ENCODE assay signal across 30 cellular contexts in genomic region chr12:5581616-5582367, GRCh38.
A peak's percentile ranks its signal among the peaks of the same experiment; 100 is the strongest.
DNase-seq lines count a peak whose midpoint lies in the region; ATAC-seq and TF ChIP-seq lines count a peak whose summit lies in the region.
"Had no signal": no experiment of that assay in that cellular context is flagged by ENCODE, and none has a peak within 500 bp of the region (broad histone marks: within the 10 kb centered on the region; RNA-seq: fewer than 3 reads in every experiment).

No MANE protein-coding gene starts in this region.

- H3K9me3 ChIP-seq in ascending aorta (no peaks in the 10 kb centered on the region), heart right ventricle (no peaks in the 10 kb centered on the region), upper lobe of right lung (no peaks in the 10 kb centered on the region), neuronal stem cell (replicated peaks in 1 of 2; ENCODE audit: control insufficient read depth in 2 of 2, insufficient read depth in 1 of 2, low read depth in 1 of 2, low read length in 2 of 2) (no peaks in the 10 kb centered on the region)
- H3K9me3 ChIP-seq: lower lobe of right lung, sigmoid colon, transverse colon had no signal

- H2AFZ ChIP-seq in neuronal stem cell (ENCODE audit: low read length): no peak overlapping the region
- H2AFZ ChIP-seq: parathyroid adenoma had no signal

- H3K4me2 ChIP-seq in neuronal stem cell (ENCODE audit: insufficient read depth, low read length, poor library complexity, severe bottlenecking): no peak overlapping the region

- H3K4me3 ChIP-seq in ascending aorta (peak overlapping the region in 1 of 2 donors; percentile 23), heart right ventricle (peak overlapping the region in 1 of 10 donors; percentile 1), upper lobe of right lung (no peak overlapping the region), neuronal stem cell (ENCODE audit: low read length in 2 of 2) (no peak overlapping the region)
- H3K4me3 ChIP-seq: cardiac muscle cell, lower lobe of right lung, sigmoid colon, transverse colon had no signal

- H3K27me3 ChIP-seq in ascending aorta: no peaks in the 10 kb centered on the region
- H3K27me3 ChIP-seq in heart right ventricle: peaks cover 0 to 5% (median 0%) of the 10 kb centered on the region in 7 donors
- no peaks in the 10 kb centered on the region for H3K27me3 ChIP-seq in upper lobe of right lung
- H3K27me3 ChIP-seq in neuronal stem cell (ENCODE audit: control insufficient read depth in 3 of 3, insufficient read depth in 3 of 3, low read depth in 1 of 3, low read length in 3 of 3): no peaks in the 10 kb centered on the region
- H3K27me3 ChIP-seq: cardiac muscle cell, sigmoid colon, transverse colon had no signal

- no peak overlapping the region for H2BK5ac ChIP-seq in neuronal stem cell (ENCODE audit: low read length)

- peak overlapping the region in 1 of 3 experiments; percentile 1 for H3K4me3 Mint-ChIP-seq in nephron
- H3K4me3 Mint-ChIP-seq in activated CD4-positive, alpha-beta T cell treated with anti-CD3 and anti-CD28 coated beads, Interleukin-2, amount 10 ng/mL, durations not matched to agents 7 days and 5 days: no peak overlapping the region
- H3K4me3 Mint-ChIP-seq: activated CD4-positive, alpha-beta T cell treated with anti-CD3 and anti-CD28 coated beads, Interleukin-2, amount 10 ng/mL, durations not matched to agents 24 days and 14 days; activated naive CD8-positive, alpha-beta T cell treated with anti-CD3 and anti-CD28 coated beads for 36 hours; activated T-cell treated with anti-CD3 and anti-CD28 coated beads, Interleukin-2, amount 50 U/mL, for 24 hours; effector memory CD8-positive, alpha-beta T cell; natural killer cell treated with Interleukin-12 subunit alpha and Interleukin-12 subunit beta and Interleukin-15 and Interleukin-18, amount 100 ng/mL, for 72 hours; T-helper 2 cell treated with Interferon-gamma antibody and Interleukin-4, amounts not matched to agents 5 μg/mL and 100 μg/mL, for 36 hours had no signal

- no peak overlapping the region for H4K8ac ChIP-seq in neuronal stem cell (ENCODE audit: low read depth, low read length)

- no peaks in the 10 kb centered on the region for H3K36me3 Mint-ChIP-seq in nephron (ENCODE audit: low read depth)
- no peaks in the 10 kb centered on the region for H3K36me3 Mint-ChIP-seq in activated CD4-positive, alpha-beta T cell treated with anti-CD3 and anti-CD28 coated beads, Interleukin-2, amount 10 ng/mL, durations not matched to agents 7 days and 5 days (ENCODE audit: low read depth)
- H3K36me3 Mint-ChIP-seq: activated naive CD8-positive, alpha-beta T cell treated with anti-CD3 and anti-CD28 coated beads for 36 hours; natural killer cell treated with Interleukin-12 subunit alpha and Interleukin-12 subunit beta and Interleukin-15 and Interleukin-18, amount 100 ng/mL, for 72 hours had no signal

- no peak overlapping the region for H2BK15ac ChIP-seq in neuronal stem cell (ENCODE audit: low read length)

- H3K23ac ChIP-seq in neuronal stem cell (ENCODE audit: low read depth, low read length, poor library complexity): no peak overlapping the region

- no peak overlapping the region for H2BK12ac ChIP-seq in neuronal stem cell (ENCODE audit: low read length)

- CTCF ChIA-PET in activated CD4-positive, alpha-beta T cell treated with anti-CD3 and anti-CD28 coated beads, Interleukin-2, amount 10 ng/mL, durations not matched to agents 7 days and 5 days (lab: Charles Lee): no interaction called here

- peak; percentile 40 to 82 (median 72) for ATAC-seq in heart right ventricle
- ATAC-seq in upper lobe of right lung: peak; percentile 17
- no peak for ATAC-seq in HG03159 (IDR thresholded peaks at IDR 0.05; ENCODE audit: unreplicated experiment)
- ATAC-seq: effector memory CD8-positive, alpha-beta T cell; lower lobe of right lung; natural killer cell treated with Interleukin-12 subunit alpha and Interleukin-12 subunit beta and Interleukin-15 and Interleukin-18, amount 100 ng/mL, for 72 hours had no signal

- peaks cover 54% of the 10 kb centered on the region for H3K4me1 Mint-ChIP-seq in nephron
- no peaks in the 10 kb centered on the region for H3K4me1 Mint-ChIP-seq in activated CD4-positive, alpha-beta T cell treated with anti-CD3 and anti-CD28 coated beads, Interleukin-2, amount 10 ng/mL, durations not matched to agents 7 days and 5 days
- H3K4me1 Mint-ChIP-seq: activated CD4-positive, alpha-beta T cell treated with anti-CD3 and anti-CD28 coated beads, Interleukin-2, amount 10 ng/mL, durations not matched to agents 24 days and 14 days; activated naive CD8-positive, alpha-beta T cell treated with anti-CD3 and anti-CD28 coated beads for 36 hours had no signal

- TF ChIP-seq CTCF in ascending aorta (IDR thresholded peaks at IDR 0.05) (no peak), heart right ventricle (IDR thresholded peaks at IDR 0.05) (no peak), nephron (IDR thresholded peaks at IDR 0.05; ENCODE audit: unreplicated experiment in 3 of 3) (no peak), upper lobe of right lung (IDR thresholded peaks at IDR 0.05) (no peak)

- no peak overlapping the region for H2AK5ac ChIP-seq in neuronal stem cell (ENCODE audit: low read depth, low read length)

- H3K27ac Mint-ChIP-seq in nephron: peak overlapping the region; percentile 49 to 82 (median 67)
- H3K27ac Mint-ChIP-seq in activated CD4-positive, alpha-beta T cell treated with anti-CD3 and anti-CD28 coated beads, Interleukin-2, amount 10 ng/mL, durations not matched to agents 7 days and 5 days: no peak overlapping the region
- H3K27ac Mint-ChIP-seq: activated CD4-positive, alpha-beta T cell treated with anti-CD3 and anti-CD28 coated beads, Interleukin-2, amount 10 ng/mL, durations not matched to agents 24 days and 14 days; activated naive CD8-positive, alpha-beta T cell treated with anti-CD3 and anti-CD28 coated beads for 36 hours; activated T-cell treated with anti-CD3 and anti-CD28 coated beads, Interleukin-2, amount 50 U/mL, for 24 hours; effector memory CD8-positive, alpha-beta T cell; natural killer cell treated with Interleukin-12 subunit alpha and Interleukin-12 subunit beta and Interleukin-15 and Interleukin-18, amount 100 ng/mL, for 72 hours; T-helper 2 cell treated with Interferon-gamma antibody and Interleukin-4, amounts not matched to agents 5 μg/mL and 100 μg/mL, for 36 hours had no signal

- no peak overlapping the region for H4K91ac ChIP-seq in neuronal stem cell (ENCODE audit: low read depth, low read length, poor library complexity)

- peaks cover 6% of the 10 kb centered on the region for H3K27me3 Mint-ChIP-seq in nephron (ENCODE audit: low read depth)
- H3K27me3 Mint-ChIP-seq in activated CD4-positive, alpha-beta T cell treated with anti-CD3 and anti-CD28 coated beads, Interleukin-2, amount 10 ng/mL, durations not matched to agents 7 days and 5 days: peaks cover 6% of the 10 kb centered on the region
- H3K27me3 Mint-ChIP-seq: activated naive CD8-positive, alpha-beta T cell treated with anti-CD3 and anti-CD28 coated beads for 36 hours had no signal

- H3K27ac ChIP-seq in ascending aorta (peak overlapping the region; percentile 39 to 44), heart right ventricle (peak overlapping the region; percentile 29 to 83 (median 70)), upper lobe of right lung (no peak overlapping the region), neuronal stem cell (replicated peaks; ENCODE audit: low read length) (no peak overlapping the region)
- H3K27ac ChIP-seq: cardiac muscle cell, lower lobe of right lung, parathyroid adenoma, sigmoid colon, transverse colon, VCaP had no signal

- H3K9ac ChIP-seq in neuronal stem cell (ENCODE audit: low read depth, low read length, poor library complexity): no peak overlapping the region
- H3K9ac ChIP-seq: parathyroid adenoma had no signal

- H2BK120ac ChIP-seq in neuronal stem cell (ENCODE audit: low read depth, low read length): no peak overlapping the region

- H3K36me3 ChIP-seq in ascending aorta: no peaks in the 10 kb centered on the region
- no peaks in the 10 kb centered on the region for H3K36me3 ChIP-seq in heart right ventricle
- H3K36me3 ChIP-seq in upper lobe of right lung: no peaks in the 10 kb centered on the region
- no peaks in the 10 kb centered on the region for H3K36me3 ChIP-seq in neuronal stem cell (replicated peaks in 1 of 2; ENCODE audit: control insufficient read depth in 2 of 2, insufficient read depth in 2 of 2, low read length in 2 of 2)
- H3K36me3 ChIP-seq: cardiac muscle cell, lower lobe of right lung, sigmoid colon, transverse colon had no signal

- DNase-seq in ascending aorta (ENCODE audit: low spot score in 2 of 2): no peak
- peak in 1 of 2 donors; percentile 76 for DNase-seq in heart right ventricle
- DNase-seq in upper lobe of right lung: no peak
- no peak for DNase-seq in activated CD4-positive, alpha-beta T cell treated with anti-CD3 and anti-CD28 coated beads, Interleukin-2, amount 10 ng/mL, durations not matched to agents 7 days and 5 days
- no peak for DNase-seq in neuronal stem cell (ENCODE audit: low spot score)
- DNase-seq: activated CD4-positive, alpha-beta T cell treated with anti-CD3 and anti-CD28 coated beads, Interleukin-2, amount 10 ng/mL, durations not matched to agents 24 days and 14 days; activated gamma-delta T cell; activated naive CD8-positive, alpha-beta T cell treated with anti-CD3 and anti-CD28 coated beads for 36 hours; activated T-cell treated with anti-CD3 and anti-CD28 coated beads, Interleukin-2, amount 50 U/mL, for 24 hours; cortex of kidney; DMS153; effector memory CD8-positive, alpha-beta T cell; H7; kidney; lower lobe of right lung; NCI-H1436; NCI-H2081; NCI-H2227 treated with DMSO at 0.1 percent for 48 hours; NCI-H526; SHP77; sigmoid colon; stimulated activated CD4-positive, alpha-beta T cell treated with anti-CD3 and anti-CD28 coated beads, Interleukin-4, amount 100 ng/mL, for 24 hours; transverse colon had no signal

- no peak overlapping the region for H3K4ac ChIP-seq in neuronal stem cell (ENCODE audit: low read length)

- H3K9me3 Mint-ChIP-seq in nephron: no peaks in the 10 kb centered on the region
- no peaks in the 10 kb centered on the region for H3K9me3 Mint-ChIP-seq in activated CD4-positive, alpha-beta T cell treated with anti-CD3 and anti-CD28 coated beads, Interleukin-2, amount 10 ng/mL, durations not matched to agents 7 days and 5 days
- H3K9me3 Mint-ChIP-seq: activated CD4-positive, alpha-beta T cell treated with anti-CD3 and anti-CD28 coated beads, Interleukin-2, amount 10 ng/mL, durations not matched to agents 24 days and 14 days; activated naive CD8-positive, alpha-beta T cell treated with anti-CD3 and anti-CD28 coated beads for 36 hours; activated T-cell treated with anti-CD3 and anti-CD28 coated beads, Interleukin-2, amount 50 U/mL, for 24 hours; effector memory CD8-positive, alpha-beta T cell; natural killer cell treated with Interleukin-12 subunit alpha and Interleukin-12 subunit beta and Interleukin-15 and Interleukin-18, amount 100 ng/mL, for 72 hours; T-helper 2 cell treated with Interferon-gamma antibody and Interleukin-4, amounts not matched to agents 5 μg/mL and 100 μg/mL, for 36 hours had no signal

- H3K18ac ChIP-seq in neuronal stem cell (ENCODE audit: low read length): no peak overlapping the region

- intact Hi-C loops in ascending aorta (cut with DNase I): no loop called here
- intact Hi-C loops in heart right ventricle (cut with DNase I): no loop called here
- intact Hi-C loops in upper lobe of right lung (cut with DNase I): no loop called here

- H3K4me1 ChIP-seq in ascending aorta: no peaks in the 10 kb centered on the region
- peaks cover 4 to 91% (median 53%) of the 10 kb centered on the region in 9 donors for H3K4me1 ChIP-seq in heart right ventricle
- peaks cover 10% of the 10 kb centered on the region for H3K4me1 ChIP-seq in upper lobe of right lung
- peaks cover 0 to 24% of the 10 kb centered on the region in 2 donors for H3K4me1 ChIP-seq in neuronal stem cell (ENCODE audit: control insufficient read depth in 2 of 2, insufficient read depth in 1 of 2, low read depth in 1 of 2, low read length in 2 of 2)
- H3K4me1 ChIP-seq: parathyroid adenoma had no signal

- WGBS in heart right ventricle, 2 donors: 46 to 51% methylated on average over 9 of the region's 9 CpGs
- WGBS in neuronal stem cell (ENCODE audit: extremely low coverage in 2 of 2, insufficient read length in 2 of 2, insufficient replicate concordance in 1 of 2), 2 donors: no CpG with 5 or more reads among the region's 9 CpGs

- POLR2A ChIA-PET in activated CD4-positive, alpha-beta T cell treated with anti-CD3 and anti-CD28 coated beads, Interleukin-2, amount 10 ng/mL, durations not matched to agents 7 days and 5 days (lab: Charles Lee): no interaction called here

- no peaks in the 10 kb centered on the region for H3K79me1 ChIP-seq in neuronal stem cell (ENCODE audit: low read depth, low read length)

- no peak overlapping the region for H3K14ac ChIP-seq in neuronal stem cell (ENCODE audit: low read length)

Comparison
In these comparisons a context has a peak if more than half of its experiments do, and no peak if none do; other contexts are left out.
1. H3K27ac ChIP-seq: peak in ascending aorta (2 of 2) and heart right ventricle (10 of 10); none in upper lobe of right lung (single experiment) and neuronal stem cell (single experiment).